26 cellular contexts compared by ENCODE assay signal in genomic region chr17:30346211-30346831, GRCh38. TPM values are rescaled to one million over a fixed set of nuclear protein-coding genes. Genes with fewer than 3 reads are reported as not detected.
DNase-seq lines count a peak whose midpoint lies in the region; ATAC-seq and TF ChIP-seq lines count a peak whose summit lies in the region.
"Had no signal": no experiment of that assay in that cellular context is flagged by ENCODE, and none has a peak within 500 bp of the region (broad histone marks: within the 10 kb centered on the region; RNA-seq: fewer than 3 reads in every experiment).

No MANE protein-coding gene starts in this region.

- TF ChIP-seq CTCF in AG10803 (conservative IDR thresholded peaks at IDR 0.05; ENCODE audit: low read length) (no peak), Caco-2 (IDR thresholded peaks at IDR 0.05; ENCODE audit: insufficient read depth in 1 of 2, low read depth in 1 of 2, low read length in 1 of 2, severe bottlenecking in 1 of 2, unreplicated experiment in 1 of 2) (no peak), cardiac fibroblast (IDR thresholded peaks at IDR 0.05; ENCODE audit: low read depth, low read length) (no peak), neutrophil (IDR thresholded peaks at IDR 0.05) (no peak)

- H3K27ac Mint-ChIP-seq in Caco-2 (ENCODE audit: unreplicated experiment): peak overlapping the region; percentile 25
- H3K27ac Mint-ChIP-seq: mesothelial cell of epicardium; natural killer cell; stimulated activated effector memory CD8-positive, alpha-beta T cell treated with anti-CD3 and anti-CD28 coated beads, Interleukin-12 subunit alpha, Interleukin-12 subunit beta, amount 100 ng/mL, for 72 hours; T-helper 17 cell had no signal

- peak; percentile 23 for DNase-seq in AG10803 (ENCODE audit: low read depth)
- DNase-seq in Caco-2: no peak
- peak; percentile 35 to 39 for DNase-seq in cardiac fibroblast (ENCODE audit: low read depth in 2 of 2)
- no peak for DNase-seq in stimulated activated CD8-positive, alpha-beta memory T cell treated with anti-CD3 and anti-CD28 coated beads, Interleukin-4, amount 100 ng/mL, for 48 hours
- DNase-seq: activated CD4-positive, alpha-beta T cell treated with anti-CD3 and anti-CD28 coated beads, Interleukin-2, amount 50 U/mL, for 1 hour; activated naive CD4-positive, alpha-beta T cell; AML-193; anterior cingulate cortex; DMS79; left cardiac atrium; natural killer cell; NCI-H1694; NCI-H526; ovary; RPMI8226; T-helper 17 cell had no signal

- H3K4me3 ChIP-seq in AG10803 (ENCODE audit: low read length) (no peak overlapping the region), Caco-2 (ENCODE audit: low read depth, low read length) (no peak overlapping the region), cardiac fibroblast (replicated peaks in 1 of 2; ENCODE audit: low read depth in 2 of 2, low read length in 2 of 2) (no peak overlapping the region), neutrophil (ENCODE audit: low read depth in 1 of 2, low read length in 1 of 2) (no peak overlapping the region)
- H3K4me3 ChIP-seq: ovary, SK-N-MC, thoracic aorta had no signal

- H3K27me3 ChIP-seq in Caco-2 (replicated peaks; ENCODE audit: control insufficient read depth, insufficient read depth, low read length): no peaks in the 10 kb centered on the region
- no peaks in the 10 kb centered on the region for H3K27me3 ChIP-seq in neutrophil
- H3K27me3 ChIP-seq: ovary had no signal

- BruUV-seq in Caco-2 (replicated peaks; lab: Mats Ljungman, UMichigan): no TSS peak

- CTCF ChIA-PET in Caco-2 (lab: Charles Lee): interaction anchor here (0.7 to 1.1 kb wide), 2 partner anchors 10 kb away, joined by 3 read pairs; no protein-coding TSS in a partner anchor

- H3K9me3 Mint-ChIP-seq in Caco-2 (ENCODE audit: unreplicated experiment): no peaks in the 10 kb centered on the region
- H3K9me3 Mint-ChIP-seq: central memory CD8-positive, alpha-beta T cell; mesothelial cell of epicardium; natural killer cell; stimulated activated effector memory CD8-positive, alpha-beta T cell treated with anti-CD3 and anti-CD28 coated beads, Interleukin-12 subunit alpha, Interleukin-12 subunit beta, amount 100 ng/mL, for 72 hours had no signal

- intact Hi-C loops in Caco-2 (cut with micrococcal nuclease; ENCODE audit: unreplicated experiment): no loop called here

- no peak overlapping the region for H3K4me3 Mint-ChIP-seq in Caco-2 (ENCODE audit: unreplicated experiment)
- H3K4me3 Mint-ChIP-seq: central memory CD8-positive, alpha-beta T cell; mesothelial cell of epicardium; natural killer cell; stimulated activated effector memory CD8-positive, alpha-beta T cell treated with anti-CD3 and anti-CD28 coated beads, Interleukin-12 subunit alpha, Interleukin-12 subunit beta, amount 100 ng/mL, for 72 hours; T-helper 17 cell had no signal

- no peaks in the 10 kb centered on the region for H3K27me3 Mint-ChIP-seq in Caco-2 (ENCODE audit: insufficient read depth, unreplicated experiment)
- H3K27me3 Mint-ChIP-seq: central memory CD8-positive, alpha-beta T cell; T-helper 17 cell had no signal

- POLR2A ChIA-PET in Caco-2 (lab: Charles Lee): no interaction called here

- H3K4me1 ChIP-seq in Caco-2 (peaks cover 36% of the 10 kb centered on the region), neutrophil (ENCODE audit: control insufficient read depth in 1 of 2, insufficient read depth in 1 of 2, low read depth in 1 of 2, low read length in 1 of 2) (peaks cover 56 to 59% of the 10 kb centered on the region in 2 experiments)

- no peaks in the 10 kb centered on the region for H3K36me3 Mint-ChIP-seq in Caco-2 (ENCODE audit: insufficient read depth, unreplicated experiment)
- H3K36me3 Mint-ChIP-seq: mesothelial cell of epicardium; natural killer cell; stimulated activated effector memory CD8-positive, alpha-beta T cell treated with anti-CD3 and anti-CD28 coated beads, Interleukin-12 subunit alpha, Interleukin-12 subunit beta, amount 100 ng/mL, for 72 hours had no signal

- H3K9me3 ChIP-seq in Caco-2 (no peaks in the 10 kb centered on the region), neutrophil (no peaks in the 10 kb centered on the region)
- H3K9me3 ChIP-seq: ovary, thoracic aorta had no signal

- H3K36me3 ChIP-seq in Caco-2 (ENCODE audit: control insufficient read depth, insufficient read depth, low read length) (no peaks in the 10 kb centered on the region), neutrophil (no peaks in the 10 kb centered on the region)
- H3K36me3 ChIP-seq: ovary, thoracic aorta had no signal

- peak overlapping the region; percentile 90 for H3K27ac ChIP-seq in neutrophil
- H3K27ac ChIP-seq: KMS-11, ovary, SK-N-MC, thoracic aorta had no signal

- ATAC-seq in GM21381 (IDR thresholded peaks at IDR 0.05; ENCODE audit: unreplicated experiment) (no peak), GM18498 (IDR thresholded peaks at IDR 0.05; ENCODE audit: unreplicated experiment) (no peak)
- ATAC-seq: natural killer cell, T-helper 17 cell had no signal

- H3K4me1 Mint-ChIP-seq in Caco-2 (ENCODE audit: low read depth, unreplicated experiment): peaks cover 9% of the 10 kb centered on the region
- H3K4me1 Mint-ChIP-seq: central memory CD8-positive, alpha-beta T cell had no signal

RNA-seq across cellular contexts. Expression of gene TMIGD1, which starts 12.5 kb away (rescaled TPM):
- total RNA-seq in Caco-2 (2022): not detected in 2 replicates
- total RNA-seq: HT-29, left cardiac atrium, mesothelial cell of epicardium, natural killer cell, T-helper 17 cell, thoracic aorta had no signal

RNA-seq across cellular contexts. Expression of gene CPD, which starts 32.4 kb away (rescaled TPM):
- total RNA-seq in Caco-2 (2022): 127 and 149 TPM in 2 replicates

RNA-seq across cellular contexts. Expression of gene BLMH, which starts 54.6 kb away (rescaled TPM):
- 56.1 and 57.4 TPM in 2 replicates for total RNA-seq in Caco-2 (2022)

Comparison
In these comparisons a context has a peak if more than half of its experiments do, and no peak if none do; other contexts are left out.
1. DNase-seq: peak in AG10803 (single experiment) and cardiac fibroblast (2 of 2); none in Caco-2 (0 of 2) and stimulated activated CD8-positive, alpha-beta memory T cell treated with anti-CD3 and anti-CD28 coated beads, Interleukin-4, amount 100 ng/mL, for 48 hours (single experiment).